ENCODE assay signal across 22 cellular contexts in genomic region chrX:1223253-1223621, GRCh38. TPM values are rescaled to one million over a fixed set of nuclear protein-coding genes. Genes with fewer than 3 reads are reported as not detected.
"Had no signal": no experiment of that assay in that cellular context is flagged by ENCODE, and none has a peak within 500 bp of the region (broad histone marks: within the 10 kb centered on the region; RNA-seq: fewer than 3 reads in every experiment).

No MANE protein-coding gene starts in this region.

- ATAC-seq: activated T-cell treated with anti-CD3 and anti-CD28 coated beads, Interleukin-2, amount 50 U/mL, for 72 hours; left colon; mucosa of descending colon; stimulated activated memory B cell treated with anti-CD40 and anti-IgM and Interleukin-4, amounts not matched to agents 10 μg/mL and 1 μg/mL and 100 μg/mL, for 72 hours had no signal

- H3K4me3 Mint-ChIP-seq: activated naive CD4-positive, alpha-beta T cell treated with anti-CD3 and anti-CD28 coated beads, Interleukin-2, amount 10 ng/mL, durations not matched to agents 7 days and 5 days; activated T-cell treated with anti-CD3 and anti-CD28 coated beads, Interleukin-2, amount 50 U/mL, for 72 hours; memory B cell; stimulated activated memory B cell treated with anti-CD40 and anti-IgM and Interleukin-4, amounts not matched to agents 10 μg/mL and 1 μg/mL and 100 μg/mL, for 72 hours; T-helper 2 cell treated with Interferon-gamma antibody and Interleukin-4, amounts not matched to agents 5 μg/mL and 100 μg/mL, for 36 hours had no signal

- H3K4me1 Mint-ChIP-seq: memory B cell; stimulated activated memory B cell treated with anti-CD40 and anti-IgM and Interleukin-4, amounts not matched to agents 10 μg/mL and 1 μg/mL and 100 μg/mL, for 72 hours had no signal

- H3K27ac Mint-ChIP-seq: activated naive CD4-positive, alpha-beta T cell treated with anti-CD3 and anti-CD28 coated beads, Interleukin-2, amount 10 ng/mL, durations not matched to agents 7 days and 5 days; activated T-cell treated with anti-CD3 and anti-CD28 coated beads, Interleukin-2, amount 50 U/mL, for 72 hours; memory B cell; stimulated activated memory B cell treated with anti-CD40 and anti-IgM and Interleukin-4, amounts not matched to agents 10 μg/mL and 1 μg/mL and 100 μg/mL, for 72 hours; T-helper 2 cell treated with Interferon-gamma antibody and Interleukin-4, amounts not matched to agents 5 μg/mL and 100 μg/mL, for 36 hours had no signal

- H3K4me3 ChIP-seq: mucosa of descending colon, sigmoid colon, smooth muscle cell, transverse colon had no signal

- H3K36me3 Mint-ChIP-seq: stimulated activated memory B cell treated with anti-CD40 and anti-IgM and Interleukin-4, amounts not matched to agents 10 μg/mL and 1 μg/mL and 100 μg/mL, for 72 hours had no signal

- H3K27me3 Mint-ChIP-seq: stimulated activated memory B cell treated with anti-CD40 and anti-IgM and Interleukin-4, amounts not matched to agents 10 μg/mL and 1 μg/mL and 100 μg/mL, for 72 hours had no signal

- H3K27ac ChIP-seq: sigmoid colon, transverse colon had no signal

- DNase-seq: activated CD4-positive, alpha-beta T cell treated with anti-CD3 and anti-CD28 coated beads, Interleukin-2, amount 50 U/mL, for 48 hours; activated effector memory CD4-positive, alpha-beta T cell treated with Interleukin-2 at 50 U/mL for 16 hours; activated naive CD4-positive, alpha-beta T cell treated with anti-CD3 and anti-CD28 coated beads, Interleukin-2, amount 10 ng/mL, durations not matched to agents 7 days and 5 days; activated T-cell treated with anti-CD3 and anti-CD28 coated beads, Interleukin-2, amount 50 U/mL, for 72 hours; amygdala; left colon; mucosa of descending colon; posterior cingulate gyrus; stimulated activated CD4-positive, alpha-beta T cell treated with anti-CD3 and anti-CD28 coated beads, Interleukin-15, amount 100 ng/mL, for 24 hours; transverse colon had no signal

- H3K27me3 ChIP-seq: sigmoid colon, transverse colon had no signal

- FAIRE-seq: endometrium, keratinocyte, TTC549, urothelium cell line had no signal

- H3K4me1 ChIP-seq: sigmoid colon, transverse colon had no signal

- H3K9me3 ChIP-seq: transverse colon had no signal

- H3K36me3 ChIP-seq: sigmoid colon, transverse colon had no signal

RNA-seq across cellular contexts. Expression of gene CRLF2, which starts 10.8 kb away (rescaled TPM):
- total RNA-seq: chondrocyte, epithelial cell of proximal tubule, fibroblast of lung, smooth muscle cell had no signal

RNA-seq across cellular contexts. Expression of gene CSF2RA, which starts 45.4 kb away (rescaled TPM):
- total RNA-seq: epithelial cell of proximal tubule, fibroblast of lung had no signal
